ENCODE assay signal across 8 cellular contexts in genomic region chr7:44044315-44045225, GRCh38. TPM values are rescaled to one million over a fixed set of nuclear protein-coding genes. Genes with fewer than 3 reads are reported as not detected.
DNase-seq lines count a peak whose midpoint lies in the region; ATAC-seq lines count a peak whose summit lies in the region.

Gene DBNL, plus strand, starts transcription at chr7:44044702. Its CDS starts 36 bp downstream, at chr7:44044738.

- H3K36me3 ChIP-seq in NT2/D1 (ENCODE audit: insufficient read depth, insufficient read length, low read length) = peaks cover 30% of the 10 kb centered on the region

- DNase-seq in CMK (ENCODE audit: low read depth) (peak; percentile 62), HS-27A (ENCODE audit: low read depth) (peak; percentile 48), NT2/D1 (ENCODE audit: low read depth, low spot score) (peak; percentile 85), midbrain (lab: John Stamatoyannopoulos, UW) (peak; percentile 94)
- DNase-seq in activated CD8-positive, alpha-beta memory T cell treated with anti-CD3 and anti-CD28 coated beads, Interleukin-2, amount 50 U/mL, for 4 hours = peak; percentile 87
- peak; percentile 87 to 90 for DNase-seq in stimulated activated CD8-positive, alpha-beta memory T cell treated with anti-CD3 and anti-CD28 coated beads, Interleukin-15, amount 100 ng/mL, for 48 hours (ENCODE audit: low read depth in 2 of 2)

- H3K4me1 ChIP-seq in NT2/D1 (ENCODE audit: insufficient read depth, insufficient read length) = no peaks in the 10 kb centered on the region

- ATAC-seq in GM19463 (IDR thresholded peaks at IDR 0.05; ENCODE audit: unreplicated experiment) = peak; percentile 73

- no peaks in the 10 kb centered on the region for H3K9me3 ChIP-seq in NT2/D1 (ENCODE audit: insufficient read depth, low read length)

- in situ Hi-C loops in endometrial microvascular endothelial cells (cut with HindIII; ENCODE audit: inconsistent ontology term, low pct_unique_long_range_greater_than_20kb, low sequenced_read_pairs) = no loop called here

- peak within 1 kb of the TSS; percentile 95 for H3K9ac ChIP-seq in NT2/D1 (ENCODE audit: insufficient read length, low read depth)

- peaks cover 18% of the 10 kb centered on the region for H3K27me3 ChIP-seq in NT2/D1 (ENCODE audit: insufficient read depth, insufficient read length)

- H3K4me3 ChIP-seq in NT2/D1 (ENCODE audit: insufficient read length, low read depth) = peak within 1 kb of the TSS; percentile 89

RNA-seq across cellular contexts. Expression of gene DBNL, which starts in this region (rescaled TPM):
- 199 TPM for total RNA-seq in endometrial microvascular endothelial cells (ENCODE audit: inconsistent ontology term)

Comparison
In these comparisons a context has a peak if more than half of its experiments do, and no peak if none do; other contexts are left out.
1. Peak in every context shown above with its lines: DNase-seq, ATAC-seq and H3K4me3 ChIP-seq.